In genomic region chr9:127660886-127661285, GRCh38 we compare ENCODE assay signal across 14 cellular contexts. TPM values are rescaled to one million over a fixed set of nuclear protein-coding genes. Genes with fewer than 3 reads are reported as not detected.
"Had no signal": no experiment of that assay in that cellular context is flagged by ENCODE, and none has a peak within 500 bp of the region (broad histone marks: within the 10 kb centered on the region; RNA-seq: fewer than 3 reads in every experiment).

No MANE protein-coding gene starts in this region.

- H3K9me3 ChIP-seq: body of pancreas had no signal

- H3K27me3 Mint-ChIP-seq: activated CD4-positive, alpha-beta T cell treated with anti-CD3 and anti-CD28 coated beads, Interleukin-2, amount 10 ng/mL, durations not matched to agents 24 days and 14 days; activated naive CD8-positive, alpha-beta T cell treated with anti-CD3 and anti-CD28 coated beads for 36 hours had no signal

- H3K27ac Mint-ChIP-seq: activated CD4-positive, alpha-beta T cell treated with anti-CD3 and anti-CD28 coated beads, Interleukin-2, amount 10 ng/mL, durations not matched to agents 24 days and 14 days; activated naive CD8-positive, alpha-beta T cell treated with anti-CD3 and anti-CD28 coated beads for 36 hours; stimulated activated memory B cell treated with anti-CD40 and anti-IgM and Interleukin-4, amounts not matched to agents 10 μg/mL and 1 μg/mL and 100 μg/mL, for 72 hours had no signal

- DNase-seq: activated CD4-positive, alpha-beta T cell treated with anti-CD3 and anti-CD28 coated beads, Interleukin-2, amount 10 ng/mL, durations not matched to agents 24 days and 14 days; activated CD4-positive, CD25-positive, alpha-beta regulatory T cell; activated CD8-positive, alpha-beta memory T cell treated with anti-CD3 and anti-CD28 coated beads, Interleukin-2, amount 50 U/mL, for 48 hours; activated gamma-delta T cell treated with Interleukin-2 at 50 U/mL for 16 hours; activated naive CD8-positive, alpha-beta T cell treated with anti-CD3 and anti-CD28 coated beads for 36 hours; central memory CD4-positive, alpha-beta T cell; effector memory CD4-positive, alpha-beta T cell; foreskin keratinocyte; stimulated activated CD4-positive, alpha-beta T cell treated with anti-CD3 and anti-CD28 coated beads, Interleukin-2, amount 100 ng/mL, for 48 hours had no signal

- H3K9me3 Mint-ChIP-seq: activated CD4-positive, alpha-beta T cell treated with anti-CD3 and anti-CD28 coated beads, Interleukin-2, amount 10 ng/mL, durations not matched to agents 24 days and 14 days; activated naive CD8-positive, alpha-beta T cell treated with anti-CD3 and anti-CD28 coated beads for 36 hours; stimulated activated memory B cell treated with anti-CD40 and anti-IgM and Interleukin-4, amounts not matched to agents 10 μg/mL and 1 μg/mL and 100 μg/mL, for 72 hours had no signal

- H3K4me1 Mint-ChIP-seq: activated CD4-positive, alpha-beta T cell treated with anti-CD3 and anti-CD28 coated beads, Interleukin-2, amount 10 ng/mL, durations not matched to agents 24 days and 14 days; activated naive CD8-positive, alpha-beta T cell treated with anti-CD3 and anti-CD28 coated beads for 36 hours; stimulated activated memory B cell treated with anti-CD40 and anti-IgM and Interleukin-4, amounts not matched to agents 10 μg/mL and 1 μg/mL and 100 μg/mL, for 72 hours had no signal

- H3K4me3 Mint-ChIP-seq: activated CD4-positive, alpha-beta T cell treated with anti-CD3 and anti-CD28 coated beads, Interleukin-2, amount 10 ng/mL, durations not matched to agents 24 days and 14 days; activated naive CD8-positive, alpha-beta T cell treated with anti-CD3 and anti-CD28 coated beads for 36 hours; stimulated activated memory B cell treated with anti-CD40 and anti-IgM and Interleukin-4, amounts not matched to agents 10 μg/mL and 1 μg/mL and 100 μg/mL, for 72 hours had no signal

- H3K36me3 Mint-ChIP-seq: activated naive CD8-positive, alpha-beta T cell treated with anti-CD3 and anti-CD28 coated beads for 36 hours; stimulated activated memory B cell treated with anti-CD40 and anti-IgM and Interleukin-4, amounts not matched to agents 10 μg/mL and 1 μg/mL and 100 μg/mL, for 72 hours had no signal

- H3K4me1 ChIP-seq: body of pancreas, foreskin keratinocyte, parathyroid adenoma had no signal

- ATAC-seq: body of pancreas; foreskin keratinocyte; stimulated activated memory B cell treated with anti-CD40 and anti-IgM and Interleukin-4, amounts not matched to agents 10 μg/mL and 1 μg/mL and 100 μg/mL, for 72 hours had no signal

- H3K27me3 ChIP-seq: body of pancreas, foreskin keratinocyte had no signal

- H3K4me3 ChIP-seq: body of pancreas, coronary artery had no signal

- H3K27ac ChIP-seq: body of pancreas, coronary artery, foreskin keratinocyte, parathyroid adenoma had no signal

RNA-seq across cellular contexts. Expression of gene CFAP157, which starts 45.9 kb away (rescaled TPM):
- total RNA-seq: activated CD4-positive, alpha-beta T cell treated with anti-CD3 and anti-CD28 coated beads, Interleukin-2, amount 10 ng/mL, durations not matched to agents 24 days and 14 days; activated naive CD8-positive, alpha-beta T cell treated with anti-CD3 and anti-CD28 coated beads for 36 hours; foreskin keratinocyte; T-helper 2 cell treated with Interferon-gamma antibody and Interleukin-4, amounts not matched to agents 100 ng/mL and 5 ng/mL, for 36 hours had no signal

RNA-seq across cellular contexts. Expression of gene TTC16, which starts 55.0 kb away (rescaled TPM):
- total RNA-seq: activated CD4-positive, alpha-beta T cell treated with anti-CD3 and anti-CD28 coated beads, Interleukin-2, amount 10 ng/mL, durations not matched to agents 24 days and 14 days; foreskin keratinocyte had no signal
- polyA plus RNA-seq: foreskin keratinocyte had no signal
